1 cellular context compared by ENCODE assay signal in genomic region chr5:172456076-172456800, GRCh38.
TF ChIP-seq lines count a peak whose summit lies in the region.

No MANE protein-coding gene starts in this region.

TF ChIP-seq in GM23338, 12 proteins besides CTCF, POLR2A, EP300 and RAD21 (continued from another document):
- TF ChIP-seq ZNF462 (CRISPR knock-in tag; IDR thresholded peaks at IDR 0.05) (no peak), STAT1 (IDR thresholded peaks at IDR 0.05; ENCODE audit: unreplicated experiment) (no peak), CREB1 (CRISPR knock-in tag; IDR thresholded peaks at IDR 0.05; ENCODE audit: low read depth) (no peak), ETS1 (IDR thresholded peaks at IDR 0.05) (no peak), REST (IDR thresholded peaks at IDR 0.05; ENCODE audit: unreplicated experiment) (no peak)
